Comparison of ENCODE assay signal across 10 cellular contexts in the genomic region with DNA sequence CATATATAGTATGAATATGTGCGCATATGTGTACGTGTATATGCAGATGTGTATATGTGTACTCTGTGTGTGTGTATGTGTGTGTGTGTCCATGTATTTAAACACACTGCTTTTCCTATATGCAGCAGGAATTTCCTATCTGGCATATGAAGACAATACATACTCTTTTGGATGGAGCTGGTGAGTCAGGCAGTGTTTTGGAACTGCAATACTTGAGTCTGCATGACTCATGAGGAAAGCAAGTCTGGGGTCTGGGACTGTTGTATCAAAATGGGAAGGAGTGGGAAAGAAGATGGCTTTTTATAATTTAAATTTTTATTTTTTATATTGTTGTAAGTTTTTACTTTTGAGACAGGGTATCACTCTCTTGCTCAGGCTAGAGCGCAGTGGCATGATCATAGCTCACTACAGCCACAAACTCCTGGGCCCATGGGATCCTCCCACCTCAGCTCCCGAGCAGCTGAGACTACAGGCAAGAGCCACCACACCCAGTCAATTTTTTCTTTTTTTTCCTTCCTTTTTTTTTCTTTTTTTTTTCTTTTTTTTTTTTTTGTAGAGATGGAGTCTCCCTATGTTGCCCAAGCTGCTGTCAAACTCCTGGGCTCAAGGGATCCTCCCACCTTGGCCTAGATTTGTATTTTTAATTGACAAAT.
DNase-seq lines count a peak whose midpoint lies in the region; ATAC-seq, FAIRE-seq and TF ChIP-seq lines count a peak whose summit lies in the region.
"Had no signal": no experiment of that assay in that cellular context is flagged by ENCODE, and none has a peak within 500 bp of the region (broad histone marks: within the 10 kb centered on the region; RNA-seq: fewer than 3 reads in every experiment).

No MANE protein-coding gene starts in this region.

- H3K9ac ChIP-seq in endothelial cell of umbilical vein (replicated peaks; ENCODE audit: extremely low read depth, insufficient read depth, low read length): no peak overlapping the region

- no peaks in the 10 kb centered on the region for H3K9me3 Mint-ChIP-seq in activated CD4-positive, alpha-beta T cell treated with anti-CD3 and anti-CD28 coated beads for 36 hours (ENCODE audit: low read depth)

- H3K27ac Mint-ChIP-seq in activated CD4-positive, alpha-beta T cell treated with anti-CD3 and anti-CD28 coated beads for 36 hours: peak overlapping the region; percentile 42

- H3K9me3 ChIP-seq in RWPE2 (ENCODE audit: severe bottlenecking): no peaks in the 10 kb centered on the region
- H3K9me3 ChIP-seq in endothelial cell of umbilical vein (replicated peaks; ENCODE audit: control insufficient read depth, insufficient read depth, low read length): no peaks in the 10 kb centered on the region

- POLR2A ChIA-PET in activated CD4-positive, alpha-beta T cell treated with anti-CD3 and anti-CD28 coated beads for 36 hours (lab: Charles Lee): interaction anchor here (0.5 to 3.2 kb wide), 2 partner anchors 10 to 74 kb away, joined by 3 to 16 read pairs; no protein-coding TSS in a partner anchor
- POLR2A ChIA-PET in endothelial cell of umbilical vein (lab: Charles Lee): interaction anchor here (0.6 to 0.7 kb wide), 3 partner anchors 10 to 86 kb away, joined by 3 to 8 read pairs (median 3); no protein-coding TSS in a partner anchor

- no peaks in the 10 kb centered on the region for H3K27me3 Mint-ChIP-seq in activated CD4-positive, alpha-beta T cell treated with anti-CD3 and anti-CD28 coated beads for 36 hours

- peak overlapping the region; percentile 23 for H3K4me2 ChIP-seq in endothelial cell of umbilical vein (ENCODE audit: insufficient read depth, low read length)
- H3K4me2 ChIP-seq: PC-9 had no signal

- H3K27me3 ChIP-seq in RWPE2 (ENCODE audit: insufficient read depth, poor library complexity, severe bottlenecking): no peaks in the 10 kb centered on the region
- H3K27me3 ChIP-seq in endothelial cell of umbilical vein (ENCODE audit: control insufficient read depth in 2 of 2, insufficient read depth in 2 of 2, low read length in 2 of 2): no peaks in the 10 kb centered on the region

- no peak overlapping the region for H2AFZ ChIP-seq in endothelial cell of umbilical vein (ENCODE audit: low read depth, low read length)
- H2AFZ ChIP-seq: PC-9 had no signal

- CTCF ChIA-PET in activated CD4-positive, alpha-beta T cell treated with anti-CD3 and anti-CD28 coated beads for 36 hours (lab: Charles Lee): interaction anchor here (0.9 to 5.6 kb wide), 3 partner anchors 9 to 73 kb away, joined by 4 to 26 read pairs (median 4); no protein-coding TSS in a partner anchor
- CTCF ChIA-PET in endothelial cell of umbilical vein (lab: Charles Lee): interaction anchor here (0.6 to 2.1 kb wide), 10 partner anchors 10 to 350 kb away, joined by 3 to 8 read pairs (median 4); partner anchors contain the start of gene ATXN1

- intact Hi-C loops in activated CD4-positive, alpha-beta T cell treated with anti-CD3 and anti-CD28 coated beads for 36 hours (cut with DNase I, micrococcal nuclease): loop anchor here in 1 of 2 experiments (5.0 to 10.0 kb wide), 2 partner anchors 177 to 364 kb away; no protein-coding TSS in a partner anchor
- intact Hi-C loops in endothelial cell of umbilical vein (cut with micrococcal nuclease): loop anchor here (1.0 kb wide), 1 partner anchor 10 kb away; no protein-coding TSS in a partner anchor

- H3K4me3 ChIP-seq in RWPE2 (ENCODE audit: severe bottlenecking) (no peak overlapping the region), endothelial cell of umbilical vein (replicated peaks in 1 of 3; ENCODE audit: insufficient read depth in 1 of 3, low read depth in 1 of 3, low read length in 3 of 3) (no peak overlapping the region), skeletal muscle cell (ENCODE audit: low read depth, low read length) (no peak overlapping the region)
- H3K4me3 ChIP-seq: PC-9 had no signal

- no peaks in the 10 kb centered on the region for H3K79me2 ChIP-seq in endothelial cell of umbilical vein (ENCODE audit: control insufficient read depth, insufficient read depth, low read length)

- BruUV-seq in endothelial cell of umbilical vein (replicated peaks; lab: Mats Ljungman, UMichigan): no TSS peak

- H3K36me3 ChIP-seq in RWPE2 (ENCODE audit: low read depth) (no peaks in the 10 kb centered on the region), endothelial cell of umbilical vein (ENCODE audit: control insufficient read depth in 2 of 2, extremely low read depth in 1 of 2, insufficient read depth in 2 of 2, low read length in 2 of 2) (peaks cover 0 to 2% of the 10 kb centered on the region in 2 experiments)

- no peak for TF ChIP-seq POLR2A in endothelial cell of umbilical vein (IDR thresholded peaks at IDR 0.05; ENCODE audit: low read depth, low read length)

- H3K27ac ChIP-seq in RWPE2 (ENCODE audit: poor library complexity, severe bottlenecking) (peak overlapping the region; percentile 33), endothelial cell of umbilical vein (ENCODE audit: insufficient read depth, low read depth, low read length) (peak overlapping the region; percentile 72)
- H3K27ac ChIP-seq: PC-9 had no signal

- H4K20me1 ChIP-seq in endothelial cell of umbilical vein (replicated peaks; ENCODE audit: control insufficient read depth, extremely low read depth, insufficient read depth, low read length): no peaks in the 10 kb centered on the region

- peaks cover 88% of the 10 kb centered on the region for H3K4me1 Mint-ChIP-seq in activated CD4-positive, alpha-beta T cell treated with anti-CD3 and anti-CD28 coated beads for 36 hours

- peak; percentile 91 for FAIRE-seq in endothelial cell of umbilical vein (lab: Jason Lieb, UNC)

- H3K9me1 ChIP-seq in endothelial cell of umbilical vein (replicated peaks; ENCODE audit: control insufficient read depth, extremely low read depth, insufficient read depth, low read length): no peaks in the 10 kb centered on the region

- peaks cover 5% of the 10 kb centered on the region for H3K36me3 Mint-ChIP-seq in activated CD4-positive, alpha-beta T cell treated with anti-CD3 and anti-CD28 coated beads for 36 hours (ENCODE audit: low read depth)

- no peak overlapping the region for H3K4me3 Mint-ChIP-seq in activated CD4-positive, alpha-beta T cell treated with anti-CD3 and anti-CD28 coated beads for 36 hours

- dilution Hi-C loops in endothelial cell of umbilical vein (cut with MboI; ENCODE audit: extremely low pct_ligation_motif_present, low sequenced_read_pairs): no loop called here

- TF ChIP-seq CTCF in RWPE2 (IDR thresholded peaks at IDR 0.05; ENCODE audit: poor library complexity, severe bottlenecking) (no peak), endothelial cell of umbilical vein (IDR thresholded peaks at IDR 0.05; ENCODE audit: extremely low read depth in 1 of 2, insufficient read depth in 1 of 2, low read depth in 1 of 2, low read length in 2 of 2) (no peak)

- no peak for DNase-seq in activated CD4-positive, alpha-beta T cell treated with anti-CD3 and anti-CD28 coated beads for 36 hours
- DNase-seq in activated CD4-positive, alpha-beta T cell treated with anti-CD3 and anti-CD28 coated beads for 1 hour: no peak
- DNase-seq in RWPE2 (ENCODE audit: low spot score) (no peak), endothelial cell of umbilical vein (ENCODE audit: low read depth, low spot score) (peak; percentile 94), skeletal muscle cell (ENCODE audit: low read depth) (peak; percentile 71), OCI-M1 (lab: John Stamatoyannopoulos, UW) (no peak), NCI-H187 (lab: John Stamatoyannopoulos, UW) (no peak), HuH-7.5 (ENCODE audit: low spot score) (no peak)
- DNase-seq: NCI-H1092 treated with DMSO at 0.1 percent for 48 hours had no signal

- no peak for ATAC-seq in activated CD4-positive, alpha-beta T cell treated with anti-CD3 and anti-CD28 coated beads for 36 hours
- peak; percentile 91 for ATAC-seq in RWPE2 (ENCODE audit: low read depth)

- H3K4me1 ChIP-seq in RWPE2 (ENCODE audit: insufficient read depth, poor library complexity, severe bottlenecking) (peaks cover 40% of the 10 kb centered on the region), endothelial cell of umbilical vein (ENCODE audit: control insufficient read depth, extremely low read depth, insufficient read depth, low read length) (peaks cover 17% of the 10 kb centered on the region)

TF ChIP-seq in endothelial cell of umbilical vein, 7 proteins besides CTCF, POLR2A, EP300 and RAD21:
- TF ChIP-seq FOS (IDR thresholded peaks at IDR 0.05; ENCODE audit: borderline replicate concordance, insufficient read depth, low read length) (peak; percentile 92), JUN (IDR thresholded peaks at IDR 0.05; ENCODE audit: borderline replicate concordance, insufficient read depth, insufficient read length, low read depth) (peak; percentile 84), POLR2AphosphoS5 (IDR thresholded peaks at IDR 0.05; ENCODE audit: insufficient read depth, low read depth, low read length) (no peak)

Comparison
In these comparisons a context has a peak if more than half of its experiments do, and no peak if none do; other contexts are left out.
1. DNase-seq: peak in endothelial cell of umbilical vein (single experiment) and skeletal muscle cell (single experiment); none in activated CD4-positive, alpha-beta T cell treated with anti-CD3 and anti-CD28 coated beads for 36 hours (single experiment), activated CD4-positive, alpha-beta T cell treated with anti-CD3 and anti-CD28 coated beads for 1 hour (single experiment), RWPE2 (single experiment), OCI-M1 (single experiment), NCI-H187 (0 of 2) and HuH-7.5 (single experiment).